Comparison of ENCODE assay signal across 21 cellular contexts in the genomic region with DNA sequence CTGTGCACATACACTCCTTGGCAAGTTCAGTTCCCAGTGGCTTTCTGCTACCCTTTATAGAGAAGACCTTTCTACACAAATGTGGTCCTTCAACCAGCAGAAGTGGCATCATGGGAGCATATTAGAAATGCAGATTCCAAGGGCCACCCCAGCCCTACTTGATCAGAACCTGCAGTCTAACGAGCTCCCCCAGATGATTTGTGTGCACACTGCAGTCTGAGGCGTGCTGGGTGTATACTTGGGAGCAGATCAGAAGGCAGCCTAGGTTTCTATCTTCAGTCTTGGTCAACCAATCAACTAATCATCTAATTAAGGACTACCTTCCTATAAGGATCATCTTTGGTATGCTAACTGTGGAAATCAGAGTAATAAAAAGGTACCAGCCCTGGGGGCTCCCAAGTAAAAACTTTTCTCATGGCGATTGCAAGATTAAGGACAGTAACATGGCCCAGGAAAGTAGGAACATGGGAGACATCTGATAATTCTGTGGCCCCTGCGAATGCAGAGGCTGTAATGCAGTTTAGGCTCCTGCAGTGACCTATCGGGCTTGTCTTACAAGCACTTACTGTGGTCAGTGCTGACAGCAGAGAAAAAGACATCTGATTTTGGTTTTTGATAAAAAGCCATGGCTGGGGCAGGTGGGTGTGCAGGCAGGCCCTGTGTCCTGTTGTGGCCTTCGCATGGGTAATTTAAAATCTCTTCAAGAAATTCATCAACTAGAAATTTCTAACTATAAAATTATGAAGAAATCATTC. TPM values are rescaled to one million over a fixed set of nuclear protein-coding genes. Genes with fewer than 3 reads are reported as not detected.
DNase-seq lines count a peak whose midpoint lies in the region; ATAC-seq, FAIRE-seq and TF ChIP-seq lines count a peak whose summit lies in the region.
"Had no signal": no experiment of that assay in that cellular context is flagged by ENCODE, and none has a peak within 500 bp of the region (broad histone marks: within the 10 kb centered on the region; RNA-seq: fewer than 3 reads in every experiment).

No MANE protein-coding gene starts in this region.

- TF ChIP-seq CTCF in nephron (IDR thresholded peaks at IDR 0.05; ENCODE audit: unreplicated experiment in 3 of 3) (no peak), uterus (IDR thresholded peaks at IDR 0.05) (no peak)

- TF ChIP-seq POLR2A in uterus (IDR thresholded peaks at IDR 0.05) (no peak), GM12892 (IDR thresholded peaks at IDR 0.05; ENCODE audit: low read depth, low read length) (no peak)

- peaks cover 96% of the 10 kb centered on the region for H3K4me1 Mint-ChIP-seq in stimulated activated naive CD8-positive, alpha-beta T cell treated with anti-CD3 and anti-CD28 coated beads, Interleukin-15, Interleukin-2, amounts not matched to agents 100 ng/mL and 50 ng/mL, for 24 hours (ENCODE audit: low read depth)
- H3K4me1 Mint-ChIP-seq in activated naive CD8-positive, alpha-beta T cell treated with anti-CD3 and anti-CD28 coated beads, Interleukin-2, amount 50 U/mL, for 24 hours = peaks cover 92% of the 10 kb centered on the region
- peaks cover 31% of the 10 kb centered on the region for H3K4me1 Mint-ChIP-seq in nephron

- H3K36me3 ChIP-seq in uterus = no peaks in the 10 kb centered on the region
- H3K36me3 ChIP-seq: thoracic aorta had no signal

- no peaks in the 10 kb centered on the region for H3K27me3 Mint-ChIP-seq in stimulated activated naive CD8-positive, alpha-beta T cell treated with anti-CD3 and anti-CD28 coated beads, Interleukin-15, Interleukin-2, amounts not matched to agents 100 ng/mL and 50 ng/mL, for 24 hours
- no peaks in the 10 kb centered on the region for H3K27me3 Mint-ChIP-seq in activated naive CD8-positive, alpha-beta T cell treated with anti-CD3 and anti-CD28 coated beads, Interleukin-2, amount 50 U/mL, for 24 hours
- peaks cover 7% of the 10 kb centered on the region for H3K27me3 Mint-ChIP-seq in nephron (ENCODE audit: low read depth)

- peak overlapping the region; percentile 18 for H3K4me3 Mint-ChIP-seq in stimulated activated naive CD8-positive, alpha-beta T cell treated with anti-CD3 and anti-CD28 coated beads, Interleukin-15, Interleukin-2, amounts not matched to agents 100 ng/mL and 50 ng/mL, for 24 hours
- no peak overlapping the region for H3K4me3 Mint-ChIP-seq in activated naive CD8-positive, alpha-beta T cell treated with anti-CD3 and anti-CD28 coated beads, Interleukin-2, amount 50 U/mL, for 24 hours
- H3K4me3 Mint-ChIP-seq in nephron = no peak overlapping the region
- H3K4me3 Mint-ChIP-seq: neural crest cell had no signal

- peaks cover 7 to 8% of the 10 kb centered on the region in 2 donors for H3K4me1 ChIP-seq in uterus

- peak overlapping the region; percentile 86 to 93 for H3K27ac ChIP-seq in uterus
- H3K27ac ChIP-seq: KMS-11, SK-N-MC, thoracic aorta had no signal

- H3K27ac Mint-ChIP-seq in stimulated activated naive CD8-positive, alpha-beta T cell treated with anti-CD3 and anti-CD28 coated beads, Interleukin-15, Interleukin-2, amounts not matched to agents 100 ng/mL and 50 ng/mL, for 24 hours = peak overlapping the region; percentile 91
- H3K27ac Mint-ChIP-seq in activated naive CD8-positive, alpha-beta T cell treated with anti-CD3 and anti-CD28 coated beads, Interleukin-2, amount 50 U/mL, for 24 hours = peak overlapping the region; percentile 96
- H3K27ac Mint-ChIP-seq in nephron = peak overlapping the region in 2 of 3 experiments; percentile 24 to 74

- no peaks in the 10 kb centered on the region for H3K27me3 ChIP-seq in uterus
- H3K27me3 ChIP-seq: dorsolateral prefrontal cortex had no signal

- no peaks in the 10 kb centered on the region for H3K9me3 ChIP-seq in uterus
- H3K9me3 ChIP-seq: thoracic aorta had no signal

- H3K36me3 Mint-ChIP-seq in stimulated activated naive CD8-positive, alpha-beta T cell treated with anti-CD3 and anti-CD28 coated beads, Interleukin-15, Interleukin-2, amounts not matched to agents 100 ng/mL and 50 ng/mL, for 24 hours (ENCODE audit: low read depth) = peaks cover under 1% of the 10 kb centered on the region
- peaks cover 2% of the 10 kb centered on the region for H3K36me3 Mint-ChIP-seq in activated naive CD8-positive, alpha-beta T cell treated with anti-CD3 and anti-CD28 coated beads, Interleukin-2, amount 50 U/mL, for 24 hours (ENCODE audit: low read depth)
- no peaks in the 10 kb centered on the region for H3K36me3 Mint-ChIP-seq in nephron (ENCODE audit: low read depth)

- FAIRE-seq in GM12892 (lab: Jason Lieb, UNC) = no peak

- no peak for ATAC-seq in stimulated activated naive CD8-positive, alpha-beta T cell treated with anti-CD3 and anti-CD28 coated beads, Interleukin-15, Interleukin-2, amounts not matched to agents 100 U/mL and 50 U/mL, for 24 hours
- no peak for ATAC-seq in activated naive CD8-positive, alpha-beta T cell treated with anti-CD3 and anti-CD28 coated beads, Interleukin-2, amount 50 U/mL, for 24 hours

- no peak overlapping the region for H3K4me3 ChIP-seq in uterus
- H3K4me3 ChIP-seq: dorsolateral prefrontal cortex, SK-N-MC, thoracic aorta had no signal

- H3K9me3 Mint-ChIP-seq in stimulated activated naive CD8-positive, alpha-beta T cell treated with anti-CD3 and anti-CD28 coated beads, Interleukin-15, Interleukin-2, amounts not matched to agents 100 ng/mL and 50 ng/mL, for 24 hours = no peaks in the 10 kb centered on the region
- no peaks in the 10 kb centered on the region for H3K9me3 Mint-ChIP-seq in activated naive CD8-positive, alpha-beta T cell treated with anti-CD3 and anti-CD28 coated beads, Interleukin-2, amount 50 U/mL, for 24 hours
- no peaks in the 10 kb centered on the region for H3K9me3 Mint-ChIP-seq in nephron
- H3K9me3 Mint-ChIP-seq: neural crest cell had no signal

- DNase-seq in stimulated activated naive CD8-positive, alpha-beta T cell treated with anti-CD3 and anti-CD28 coated beads, Interleukin-15, Interleukin-2, amounts not matched to agents 100 U/mL and 50 U/mL, for 24 hours = no peak
- DNase-seq in activated naive CD8-positive, alpha-beta T cell treated with anti-CD3 and anti-CD28 coated beads, Interleukin-2, amount 50 U/mL, for 24 hours = no peak
- DNase-seq in uterus (no peak), HUDEP-2 (lab: John Stamatoyannopoulos, UW; ENCODE audit: unreplicated experiment in 76 of 76) (no peak), GM12892 (ENCODE audit: insufficient read length) (no peak)
- DNase-seq in activated naive CD4-positive, alpha-beta T cell treated with Interleukin-2 at 50 U/mL for 16 hours = no peak
- DNase-seq: COR-L47; DND-41; MV-4-11; NCI-H2029 treated with DMSO at 0.1 percent for 48 hours; NCI-H446 treated with DMSO at 0.1 percent for 48 hours; stimulated activated CD8-positive, alpha-beta memory T cell treated with anti-CD3 and anti-CD28 coated beads, Interleukin-4, amount 100 ng/mL, for 48 hours; T1000 had no signal

- intact Hi-C loops in uterus (cut with DNase I; ENCODE audit: low total_unique reads) = no loop called here

RNA-seq across cellular contexts. Expression of gene CCN6, which starts 19.5 kb away (rescaled TPM):
- total RNA-seq in uterus = not detected
- polyA plus RNA-seq in GM12892 (2012; ENCODE audit: missing spikeins) = not detected
- total RNA-seq: dorsolateral prefrontal cortex, neural crest cell, thoracic aorta had no signal
- polyA plus RNA-seq: adipose tissue had no signal

RNA-seq across cellular contexts. Expression of gene TUBE1, which starts 52.9 kb away (rescaled TPM):
- 10 to 100 TPM; 33.6 to 75.1 (median 54.0) TPM for total RNA-seq in uterus
- polyA plus RNA-seq in GM12892 (2012; ENCODE audit: missing spikeins) = 8.4 TPM

RNA-seq across cellular contexts. Expression of gene FAM229B, which starts 53.0 kb away (rescaled TPM):
- 10 to 100 TPM in 3 of 4 donors, 1 to 10 TPM in 1; 7.2 to 47.6 (median 34.4) TPM for total RNA-seq in uterus
- polyA plus RNA-seq in GM12892 (2012; ENCODE audit: missing spikeins) = 1.3 TPM
